ENCODE assay signal across 1 cellular context in genomic region chr12:69350002-69350626, GRCh38.
TF ChIP-seq lines count a peak whose summit lies in the region.

No MANE protein-coding gene starts in this region.

TF ChIP-seq in HepG2, 621 proteins besides CTCF, POLR2A, EP300 and RAD21 (continues in another document):
- TF ChIP-seq TBP (CRISPR knock-in tag; IDR thresholded peaks at IDR 0.05) (no peak), PHF20 (CRISPR knock-in tag; IDR thresholded peaks at IDR 0.05) (no peak), FOXK2 (IDR thresholded peaks at IDR 0.05) (no peak), FOXA3 (CRISPR knock-in tag; IDR thresholded peaks at IDR 0.05) (no peak), ZNF180 (CRISPR knock-in tag; IDR thresholded peaks at IDR 0.05; ENCODE audit: borderline replicate concordance, low read depth) (no peak), ATF7-NPFF (CRISPR knock-in tag; IDR thresholded peaks at IDR 0.05; ENCODE audit: low read depth) (0 out of 2 replicates have a peak, but pooled peaks have one; percentile 53), ZNF777 (CRISPR knock-in tag; IDR thresholded peaks at IDR 0.05) (no peak), PHF5A (CRISPR knock-in tag; IDR thresholded peaks at IDR 0.05; ENCODE audit: low read depth, unreplicated experiment) (no peak), SPEN (CRISPR knock-in tag; IDR thresholded peaks at IDR 0.05; ENCODE audit: low read depth) (no peak), ZNF333 (CRISPR knock-in tag; IDR thresholded peaks at IDR 0.05; ENCODE audit: borderline replicate concordance) (no peak), ARID4A (CRISPR knock-in tag; IDR thresholded peaks at IDR 0.05; ENCODE audit: borderline replicate concordance) (no peak; the same call in 1 of the 2 replicates), ZNF709 (CRISPR knock-in tag; IDR thresholded peaks at IDR 0.05) (no peak), MXD1 (CRISPR knock-in tag; IDR thresholded peaks at IDR 0.05) (no peak), YEATS2 (CRISPR knock-in tag; IDR thresholded peaks at IDR 0.05; ENCODE audit: borderline replicate concordance) (no peak), ZSCAN31 (CRISPR knock-in tag; IDR thresholded peaks at IDR 0.05; ENCODE audit: low read depth) (no peak), FOXK1 (CRISPR knock-in tag; IDR thresholded peaks at IDR 0.05; ENCODE audit: borderline replicate concordance, low read depth) (no peak), RNF219 (CRISPR knock-in tag; IDR thresholded peaks at IDR 0.05) (no peak), ZNF362 (CRISPR knock-in tag; IDR thresholded peaks at IDR 0.05; ENCODE audit: borderline replicate concordance) (no peak), PCBP2 (optimal IDR thresholded peaks at IDR 0.05; ENCODE audit: low read depth, low read length, poor library complexity, severe bottlenecking) (no peak), KAT8 (CRISPR knock-in tag; IDR thresholded peaks at IDR 0.05) (no peak), SAP130 (CRISPR knock-in tag; IDR thresholded peaks at IDR 0.05; ENCODE audit: low read depth) (peak; percentile 40; the same call in 1 of the 2 replicates), NR2F1 (CRISPR knock-in tag; IDR thresholded peaks at IDR 0.05) (no peak), SMYD3 (CRISPR knock-in tag; IDR thresholded peaks at IDR 0.05) (no peak), TEF (CRISPR knock-in tag; IDR thresholded peaks at IDR 0.05) (no peak), REPIN1 (CRISPR knock-in tag; IDR thresholded peaks at IDR 0.05; ENCODE audit: borderline replicate concordance, low read depth) (no peak), NR0B2 (CRISPR knock-in tag; IDR thresholded peaks at IDR 0.05) (no peak), KLF16 (CRISPR knock-in tag; IDR thresholded peaks at IDR 0.05) (peak in 1 of 2 experiments; percentile 59; a peak in 1 of 4 replicates), ZSCAN12 (CRISPR knock-in tag; IDR thresholded peaks at IDR 0.05) (no peak)
- TF ChIP-seq, protein P1, sequence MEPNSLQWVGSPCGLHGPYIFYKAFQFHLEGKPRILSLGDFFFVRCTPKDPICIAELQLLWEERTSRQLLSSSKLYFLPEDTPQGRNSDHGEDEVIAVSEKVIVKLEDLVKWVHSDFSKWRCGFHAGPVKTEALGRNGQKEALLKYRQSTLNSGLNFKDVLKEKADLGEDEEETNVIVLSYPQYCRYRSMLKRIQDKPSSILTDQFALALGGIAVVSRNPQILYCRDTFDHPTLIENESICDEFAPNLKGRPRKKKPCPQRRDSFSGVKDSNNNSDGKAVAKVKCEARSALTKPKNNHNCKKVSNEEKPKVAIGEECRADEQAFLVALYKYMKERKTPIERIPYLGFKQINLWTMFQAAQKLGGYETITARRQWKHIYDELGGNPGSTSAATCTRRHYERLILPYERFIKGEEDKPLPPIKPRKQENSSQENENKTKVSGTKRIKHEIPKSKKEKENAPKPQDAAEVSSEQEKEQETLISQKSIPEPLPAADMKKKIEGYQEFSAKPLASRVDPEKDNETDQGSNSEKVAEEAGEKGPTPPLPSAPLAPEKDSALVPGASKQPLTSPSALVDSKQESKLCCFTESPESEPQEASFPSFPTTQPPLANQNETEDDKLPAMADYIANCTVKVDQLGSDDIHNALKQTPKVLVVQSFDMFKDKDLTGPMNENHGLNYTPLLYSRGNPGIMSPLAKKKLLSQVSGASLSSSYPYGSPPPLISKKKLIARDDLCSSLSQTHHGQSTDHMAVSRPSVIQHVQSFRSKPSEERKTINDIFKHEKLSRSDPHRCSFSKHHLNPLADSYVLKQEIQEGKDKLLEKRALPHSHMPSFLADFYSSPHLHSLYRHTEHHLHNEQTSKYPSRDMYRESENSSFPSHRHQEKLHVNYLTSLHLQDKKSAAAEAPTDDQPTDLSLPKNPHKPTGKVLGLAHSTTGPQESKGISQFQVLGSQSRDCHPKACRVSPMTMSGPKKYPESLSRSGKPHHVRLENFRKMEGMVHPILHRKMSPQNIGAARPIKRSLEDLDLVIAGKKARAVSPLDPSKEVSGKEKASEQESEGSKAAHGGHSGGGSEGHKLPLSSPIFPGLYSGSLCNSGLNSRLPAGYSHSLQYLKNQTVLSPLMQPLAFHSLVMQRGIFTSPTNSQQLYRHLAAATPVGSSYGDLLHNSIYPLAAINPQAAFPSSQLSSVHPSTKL (CRISPR knock-in tag; IDR thresholded peaks at IDR 0.05) = no peak
- TF ChIP-seq, protein P2, sequence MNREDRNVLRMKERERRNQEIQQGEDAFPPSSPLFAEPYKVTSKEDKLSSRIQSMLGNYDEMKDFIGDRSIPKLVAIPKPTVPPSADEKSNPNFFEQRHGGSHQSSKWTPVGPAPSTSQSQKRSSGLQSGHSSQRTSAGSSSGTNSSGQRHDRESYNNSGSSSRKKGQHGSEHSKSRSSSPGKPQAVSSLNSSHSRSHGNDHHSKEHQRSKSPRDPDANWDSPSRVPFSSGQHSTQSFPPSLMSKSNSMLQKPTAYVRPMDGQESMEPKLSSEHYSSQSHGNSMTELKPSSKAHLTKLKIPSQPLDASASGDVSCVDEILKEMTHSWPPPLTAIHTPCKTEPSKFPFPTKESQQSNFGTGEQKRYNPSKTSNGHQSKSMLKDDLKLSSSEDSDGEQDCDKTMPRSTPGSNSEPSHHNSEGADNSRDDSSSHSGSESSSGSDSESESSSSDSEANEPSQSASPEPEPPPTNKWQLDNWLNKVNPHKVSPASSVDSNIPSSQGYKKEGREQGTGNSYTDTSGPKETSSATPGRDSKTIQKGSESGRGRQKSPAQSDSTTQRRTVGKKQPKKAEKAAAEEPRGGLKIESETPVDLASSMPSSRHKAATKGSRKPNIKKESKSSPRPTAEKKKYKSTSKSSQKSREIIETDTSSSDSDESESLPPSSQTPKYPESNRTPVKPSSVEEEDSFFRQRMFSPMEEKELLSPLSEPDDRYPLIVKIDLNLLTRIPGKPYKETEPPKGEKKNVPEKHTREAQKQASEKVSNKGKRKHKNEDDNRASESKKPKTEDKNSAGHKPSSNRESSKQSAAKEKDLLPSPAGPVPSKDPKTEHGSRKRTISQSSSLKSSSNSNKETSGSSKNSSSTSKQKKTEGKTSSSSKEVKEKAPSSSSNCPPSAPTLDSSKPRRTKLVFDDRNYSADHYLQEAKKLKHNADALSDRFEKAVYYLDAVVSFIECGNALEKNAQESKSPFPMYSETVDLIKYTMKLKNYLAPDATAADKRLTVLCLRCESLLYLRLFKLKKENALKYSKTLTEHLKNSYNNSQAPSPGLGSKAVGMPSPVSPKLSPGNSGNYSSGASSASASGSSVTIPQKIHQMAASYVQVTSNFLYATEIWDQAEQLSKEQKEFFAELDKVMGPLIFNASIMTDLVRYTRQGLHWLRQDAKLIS (CRISPR knock-in tag; IDR thresholded peaks at IDR 0.05) = peak; percentile 96
- TF ChIP-seq, protein P3, sequence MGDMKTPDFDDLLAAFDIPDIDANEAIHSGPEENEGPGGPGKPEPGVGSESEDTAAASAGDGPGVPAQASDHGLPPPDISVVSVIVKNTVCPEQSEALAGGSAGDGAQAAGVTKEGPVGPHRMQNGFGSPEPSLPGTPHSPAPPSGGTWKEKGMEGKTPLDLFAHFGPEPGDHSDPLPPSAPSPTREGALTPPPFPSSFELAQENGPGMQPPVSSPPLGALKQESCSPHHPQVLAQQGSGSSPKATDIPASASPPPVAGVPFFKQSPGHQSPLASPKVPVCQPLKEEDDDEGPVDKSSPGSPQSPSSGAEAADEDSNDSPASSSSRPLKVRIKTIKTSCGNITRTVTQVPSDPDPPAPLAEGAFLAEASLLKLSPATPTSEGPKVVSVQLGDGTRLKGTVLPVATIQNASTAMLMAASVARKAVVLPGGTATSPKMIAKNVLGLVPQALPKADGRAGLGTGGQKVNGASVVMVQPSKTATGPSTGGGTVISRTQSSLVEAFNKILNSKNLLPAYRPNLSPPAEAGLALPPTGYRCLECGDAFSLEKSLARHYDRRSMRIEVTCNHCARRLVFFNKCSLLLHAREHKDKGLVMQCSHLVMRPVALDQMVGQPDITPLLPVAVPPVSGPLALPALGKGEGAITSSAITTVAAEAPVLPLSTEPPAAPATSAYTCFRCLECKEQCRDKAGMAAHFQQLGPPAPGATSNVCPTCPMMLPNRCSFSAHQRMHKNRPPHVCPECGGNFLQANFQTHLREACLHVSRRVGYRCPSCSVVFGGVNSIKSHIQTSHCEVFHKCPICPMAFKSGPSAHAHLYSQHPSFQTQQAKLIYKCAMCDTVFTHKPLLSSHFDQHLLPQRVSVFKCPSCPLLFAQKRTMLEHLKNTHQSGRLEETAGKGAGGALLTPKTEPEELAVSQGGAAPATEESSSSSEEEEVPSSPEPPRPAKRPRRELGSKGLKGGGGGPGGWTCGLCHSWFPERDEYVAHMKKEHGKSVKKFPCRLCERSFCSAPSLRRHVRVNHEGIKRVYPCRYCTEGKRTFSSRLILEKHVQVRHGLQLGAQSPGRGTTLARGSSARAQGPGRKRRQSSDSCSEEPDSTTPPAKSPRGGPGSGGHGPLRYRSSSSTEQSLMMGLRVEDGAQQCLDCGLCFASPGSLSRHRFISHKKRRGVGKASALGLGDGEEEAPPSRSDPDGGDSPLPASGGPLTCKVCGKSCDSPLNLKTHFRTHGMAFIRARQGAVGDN (CRISPR knock-in tag; IDR thresholded peaks at IDR 0.05) = no peak
- TF ChIP-seq, protein P4, sequence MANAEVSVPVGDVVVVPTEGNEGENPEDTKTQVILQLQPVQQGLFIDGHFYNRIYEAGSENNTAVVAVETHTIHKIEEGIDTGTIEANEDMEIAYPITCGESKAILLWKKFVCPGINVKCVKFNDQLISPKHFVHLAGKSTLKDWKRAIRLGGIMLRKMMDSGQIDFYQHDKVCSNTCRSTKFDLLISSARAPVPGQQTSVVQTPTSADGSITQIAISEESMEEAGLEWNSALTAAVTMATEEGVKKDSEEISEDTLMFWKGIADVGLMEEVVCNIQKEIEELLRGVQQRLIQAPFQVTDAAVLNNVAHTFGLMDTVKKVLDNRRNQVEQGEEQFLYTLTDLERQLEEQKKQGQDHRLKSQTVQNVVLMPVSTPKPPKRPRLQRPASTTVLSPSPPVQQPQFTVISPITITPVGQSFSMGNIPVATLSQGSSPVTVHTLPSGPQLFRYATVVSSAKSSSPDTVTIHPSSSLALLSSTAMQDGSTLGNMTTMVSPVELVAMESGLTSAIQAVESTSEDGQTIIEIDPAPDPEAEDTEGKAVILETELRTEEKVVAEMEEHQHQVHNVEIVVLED (CRISPR knock-in tag; IDR thresholded peaks at IDR 0.05; ENCODE audit: borderline replicate concordance) = no peak
- TF ChIP-seq, protein P5, sequence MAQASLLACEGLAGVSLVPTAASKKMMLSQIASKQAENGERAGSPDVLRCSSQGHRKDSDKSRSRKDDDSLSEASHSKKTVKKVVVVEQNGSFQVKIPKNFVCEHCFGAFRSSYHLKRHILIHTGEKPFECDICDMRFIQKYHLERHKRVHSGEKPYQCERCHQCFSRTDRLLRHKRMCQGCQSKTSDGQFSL (CRISPR knock-in tag; IDR thresholded peaks at IDR 0.05) = no peak
